Comparison of ENCODE assay signal across 1 cellular context in the genomic region with DNA sequence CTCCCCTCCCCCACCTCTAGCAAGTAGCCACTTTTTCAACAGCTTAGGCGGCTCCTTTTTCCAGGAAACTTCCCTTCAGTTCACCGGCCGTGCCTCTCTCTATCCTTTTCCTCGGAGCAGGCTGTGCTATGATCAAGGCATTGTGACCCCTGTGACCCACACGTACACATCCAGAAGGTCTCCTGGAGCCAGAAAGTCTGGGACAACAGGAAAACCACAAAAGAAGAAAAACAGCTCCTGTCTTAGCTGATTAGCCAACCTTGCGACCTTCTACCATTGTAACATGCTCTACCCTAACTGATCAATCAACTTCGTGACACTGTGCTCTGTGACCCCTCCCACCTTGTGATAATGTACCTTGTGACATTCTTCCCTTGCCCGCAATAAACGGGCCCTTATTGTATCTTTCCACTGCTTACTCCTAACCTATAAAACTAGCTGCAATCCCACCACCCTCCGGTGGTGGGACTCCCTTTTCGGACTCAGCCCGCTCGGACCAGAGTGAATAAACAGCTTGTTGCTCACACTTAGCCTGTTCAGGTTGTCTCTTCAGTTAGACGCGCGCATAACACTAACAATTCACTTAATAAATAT.
TF ChIP-seq lines count a peak whose summit lies in the region.

No MANE protein-coding gene starts in this region.

TF ChIP-seq in K562, 482 proteins besides CTCF, POLR2A, EP300 and RAD21 (continued from another document and continues in another):
- TF ChIP-seq, protein P1, sequence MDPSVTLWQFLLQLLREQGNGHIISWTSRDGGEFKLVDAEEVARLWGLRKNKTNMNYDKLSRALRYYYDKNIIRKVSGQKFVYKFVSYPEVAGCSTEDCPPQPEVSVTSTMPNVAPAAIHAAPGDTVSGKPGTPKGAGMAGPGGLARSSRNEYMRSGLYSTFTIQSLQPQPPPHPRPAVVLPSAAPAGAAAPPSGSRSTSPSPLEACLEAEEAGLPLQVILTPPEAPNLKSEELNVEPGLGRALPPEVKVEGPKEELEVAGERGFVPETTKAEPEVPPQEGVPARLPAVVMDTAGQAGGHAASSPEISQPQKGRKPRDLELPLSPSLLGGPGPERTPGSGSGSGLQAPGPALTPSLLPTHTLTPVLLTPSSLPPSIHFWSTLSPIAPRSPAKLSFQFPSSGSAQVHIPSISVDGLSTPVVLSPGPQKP (CRISPR knock-in tag; IDR thresholded peaks at IDR 0.05), result no peak
- TF ChIP-seq CSDE1 (IDR thresholded peaks at IDR 0.05) (no peak), SRSF3 (IDR thresholded peaks at IDR 0.05; ENCODE audit: insufficient read depth, low read length) (no peak), HNRNPLL (IDR thresholded peaks at IDR 0.05; ENCODE audit: low read depth, low read length, poor library complexity, severe bottlenecking) (peak; percentile 27), SIN3B (IDR thresholded peaks at IDR 0.05; ENCODE audit: low read depth) (no peak), TAF1 (IDR thresholded peaks at IDR 0.05; ENCODE audit: control insufficient read depth, extremely low read depth, insufficient read depth, low read length, severe bottlenecking) (peak; percentile 74), ZNF316 (IDR thresholded peaks at IDR 0.05) (no peak), ETV6 (IDR thresholded peaks at IDR 0.05; ENCODE audit: borderline replicate concordance in 1 of 2, low read depth in 2 of 2, low read length in 1 of 2) (peak; percentile 27 to 74; a peak in 3 of 4 replicates), ETV6 (CRISPR knock-in tag; IDR thresholded peaks at IDR 0.05; ENCODE audit: borderline replicate concordance) (no peak), ZBTB7A (IDR thresholded peaks at IDR 0.05; ENCODE audit: borderline replicate concordance, control insufficient read depth, low read depth, low read length) (peak; percentile 43; the same call in 1 of the 2 replicates), ZNF24 (IDR thresholded peaks at IDR 0.05) (no peak), ZNF586 (CRISPR knock-in tag; conservative IDR thresholded peaks at IDR 0.05) (no peak), HDGF (IDR thresholded peaks at IDR 0.05) (no peak), ARID1B (IDR thresholded peaks at IDR 0.05) (peak; percentile 94), CCAR2 (IDR thresholded peaks at IDR 0.05; ENCODE audit: low read depth, low read length) (no peak), ZFP36 (IDR thresholded peaks at IDR 0.05; ENCODE audit: low read depth, low read length, partially characterized antibody) (no peak), ZNF780A (CRISPR knock-in tag; IDR thresholded peaks at IDR 0.05) (no peak), IFI16 (CRISPR knock-in tag; IDR thresholded peaks at IDR 0.05) (no peak), ZNF785 (CRISPR knock-in tag; IDR thresholded peaks at IDR 0.05) (no peak), GABPB2 (CRISPR knock-in tag; conservative IDR thresholded peaks at IDR 0.05) (no peak), RCOR1 (IDR thresholded peaks at IDR 0.05; ENCODE audit: borderline replicate concordance in 1 of 2, low read depth in 2 of 2, low read length in 2 of 2) (no peak; a peak in 2 of 4 replicates), ZKSCAN1 (IDR thresholded peaks at IDR 0.05; ENCODE audit: low read depth, low read length) (0 out of 2 replicates have a peak, but pooled peaks have one; percentile 62), ZNF274 (IDR thresholded peaks at IDR 0.05; ENCODE audit: borderline replicate concordance, low read depth, low read length) (no peak), MYC (IDR thresholded peaks at IDR 0.05; ENCODE audit: low read depth, low read length) (peak; percentile 60; the same call in 1 of the 2 replicates), MYC (CRISPR knock-in tag; IDR thresholded peaks at IDR 0.05; ENCODE audit: borderline replicate concordance, low read depth) (no peak), WHSC1 (IDR thresholded peaks at IDR 0.05; ENCODE audit: low read length) (no peak), NR2C2 (CRISPR knock-in tag; IDR thresholded peaks at IDR 0.05) (peak; percentile 52; the same call in 1 of the 2 replicates), NR2C2 (tag; IDR thresholded peaks at IDR 0.05) (peak; percentile 89), HNRNPUL1 (IDR thresholded peaks at IDR 0.05; ENCODE audit: low read length) (no peak), SMAD4 (CRISPR knock-in tag; conservative IDR thresholded peaks at IDR 0.05) (peak; percentile 97), HDAC6 (IDR thresholded peaks at IDR 0.05; ENCODE audit: low read depth, low read length) (no peak), ZC3H8 (IDR thresholded peaks at IDR 0.05) (0 out of 2 replicates have a peak, but pooled peaks have one; percentile 42), ZNF121 (CRISPR knock-in tag; conservative IDR thresholded peaks at IDR 0.05) (no peak), PRPF4 (IDR thresholded peaks at IDR 0.05; ENCODE audit: insufficient read depth, low read depth, low read length, poor library complexity, severe bottlenecking) (no peak), DPF2 (IDR thresholded peaks at IDR 0.05) (peak; percentile 93), NFIX (CRISPR knock-in tag; IDR thresholded peaks at IDR 0.05; ENCODE audit: low read depth) (no peak), RBBP5 (IDR thresholded peaks at IDR 0.05; ENCODE audit: borderline replicate concordance, insufficient read depth, low read length, poor library complexity, severe bottlenecking) (peak; percentile 14), ZNF696 (CRISPR knock-in tag; conservative IDR thresholded peaks at IDR 0.05) (no peak)
- TF ChIP-seq, protein P2, sequence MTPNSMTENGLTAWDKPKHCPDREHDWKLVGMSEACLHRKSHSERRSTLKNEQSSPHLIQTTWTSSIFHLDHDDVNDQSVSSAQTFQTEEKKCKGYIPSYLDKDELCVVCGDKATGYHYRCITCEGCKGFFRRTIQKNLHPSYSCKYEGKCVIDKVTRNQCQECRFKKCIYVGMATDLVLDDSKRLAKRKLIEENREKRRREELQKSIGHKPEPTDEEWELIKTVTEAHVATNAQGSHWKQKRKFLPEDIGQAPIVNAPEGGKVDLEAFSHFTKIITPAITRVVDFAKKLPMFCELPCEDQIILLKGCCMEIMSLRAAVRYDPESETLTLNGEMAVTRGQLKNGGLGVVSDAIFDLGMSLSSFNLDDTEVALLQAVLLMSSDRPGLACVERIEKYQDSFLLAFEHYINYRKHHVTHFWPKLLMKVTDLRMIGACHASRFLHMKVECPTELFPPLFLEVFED (CRISPR knock-in tag; conservative IDR thresholded peaks at IDR 0.05), result peak; percentile 60; the same call in 1 of the 2 replicates
- TF ChIP-seq, protein P3, sequence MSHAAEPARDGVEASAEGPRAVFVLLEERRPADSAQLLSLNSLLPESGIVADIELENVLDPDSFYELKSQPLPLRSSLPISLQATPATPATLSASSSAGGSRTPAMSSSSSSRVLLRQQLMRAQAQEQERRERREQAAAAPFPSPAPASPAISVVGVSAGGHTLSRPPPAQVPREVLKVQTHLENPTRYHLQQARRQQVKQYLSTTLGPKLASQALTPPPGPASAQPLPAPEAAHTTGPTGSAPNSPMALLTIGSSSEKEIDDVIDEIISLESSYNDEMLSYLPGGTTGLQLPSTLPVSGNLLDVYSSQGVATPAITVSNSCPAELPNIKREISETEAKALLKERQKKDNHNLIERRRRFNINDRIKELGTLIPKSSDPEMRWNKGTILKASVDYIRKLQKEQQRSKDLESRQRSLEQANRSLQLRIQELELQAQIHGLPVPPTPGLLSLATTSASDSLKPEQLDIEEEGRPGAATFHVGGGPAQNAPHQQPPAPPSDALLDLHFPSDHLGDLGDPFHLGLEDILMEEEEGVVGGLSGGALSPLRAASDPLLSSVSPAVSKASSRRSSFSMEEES (CRISPR knock-in tag; IDR thresholded peaks at IDR 0.05), result peak; percentile 49
- TF ChIP-seq, protein P4, sequence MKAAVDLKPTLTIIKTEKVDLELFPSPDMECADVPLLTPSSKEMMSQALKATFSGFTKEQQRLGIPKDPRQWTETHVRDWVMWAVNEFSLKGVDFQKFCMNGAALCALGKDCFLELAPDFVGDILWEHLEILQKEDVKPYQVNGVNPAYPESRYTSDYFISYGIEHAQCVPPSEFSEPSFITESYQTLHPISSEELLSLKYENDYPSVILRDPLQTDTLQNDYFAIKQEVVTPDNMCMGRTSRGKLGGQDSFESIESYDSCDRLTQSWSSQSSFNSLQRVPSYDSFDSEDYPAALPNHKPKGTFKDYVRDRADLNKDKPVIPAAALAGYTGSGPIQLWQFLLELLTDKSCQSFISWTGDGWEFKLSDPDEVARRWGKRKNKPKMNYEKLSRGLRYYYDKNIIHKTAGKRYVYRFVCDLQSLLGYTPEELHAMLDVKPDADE (conservative IDR thresholded peaks at IDR 0.05; ENCODE audit: control insufficient read depth, low read depth, low read length), result no peak
- TF ChIP-seq, protein P5, sequence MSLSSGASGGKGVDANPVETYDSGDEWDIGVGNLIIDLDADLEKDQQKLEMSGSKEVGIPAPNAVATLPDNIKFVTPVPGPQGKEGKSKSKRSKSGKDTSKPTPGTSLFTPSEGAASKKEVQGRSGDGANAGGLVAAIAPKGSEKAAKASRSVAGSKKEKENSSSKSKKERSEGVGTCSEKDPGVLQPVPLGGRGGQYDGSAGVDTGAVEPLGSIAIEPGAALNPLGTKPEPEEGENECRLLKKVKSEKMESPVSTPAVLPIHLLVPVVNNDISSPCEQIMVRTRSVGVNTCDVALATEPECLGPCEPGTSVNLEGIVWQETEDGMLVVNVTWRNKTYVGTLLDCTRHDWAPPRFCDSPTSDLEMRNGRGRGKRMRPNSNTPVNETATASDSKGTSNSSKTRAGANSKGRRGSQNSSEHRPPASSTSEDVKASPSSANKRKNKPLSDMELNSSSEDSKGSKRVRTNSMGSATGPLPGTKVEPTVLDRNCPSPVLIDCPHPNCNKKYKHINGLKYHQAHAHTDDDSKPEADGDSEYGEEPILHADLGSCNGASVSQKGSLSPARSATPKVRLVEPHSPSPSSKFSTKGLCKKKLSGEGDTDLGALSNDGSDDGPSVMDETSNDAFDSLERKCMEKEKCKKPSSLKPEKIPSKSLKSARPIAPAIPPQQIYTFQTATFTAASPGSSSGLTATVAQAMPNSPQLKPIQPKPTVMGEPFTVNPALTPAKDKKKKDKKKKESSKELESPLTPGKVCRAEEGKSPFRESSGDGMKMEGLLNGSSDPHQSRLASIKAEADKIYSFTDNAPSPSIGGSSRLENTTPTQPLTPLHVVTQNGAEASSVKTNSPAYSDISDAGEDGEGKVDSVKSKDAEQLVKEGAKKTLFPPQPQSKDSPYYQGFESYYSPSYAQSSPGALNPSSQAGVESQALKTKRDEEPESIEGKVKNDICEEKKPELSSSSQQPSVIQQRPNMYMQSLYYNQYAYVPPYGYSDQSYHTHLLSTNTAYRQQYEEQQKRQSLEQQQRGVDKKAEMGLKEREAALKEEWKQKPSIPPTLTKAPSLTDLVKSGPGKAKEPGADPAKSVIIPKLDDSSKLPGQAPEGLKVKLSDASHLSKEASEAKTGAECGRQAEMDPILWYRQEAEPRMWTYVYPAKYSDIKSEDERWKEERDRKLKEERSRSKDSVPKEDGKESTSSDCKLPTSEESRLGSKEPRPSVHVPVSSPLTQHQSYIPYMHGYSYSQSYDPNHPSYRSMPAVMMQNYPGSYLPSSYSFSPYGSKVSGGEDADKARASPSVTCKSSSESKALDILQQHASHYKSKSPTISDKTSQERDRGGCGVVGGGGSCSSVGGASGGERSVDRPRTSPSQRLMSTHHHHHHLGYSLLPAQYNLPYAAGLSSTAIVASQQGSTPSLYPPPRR (CRISPR knock-in tag; IDR thresholded peaks at IDR 0.05; ENCODE audit: borderline replicate concordance), result no peak
- TF ChIP-seq, protein P6, sequence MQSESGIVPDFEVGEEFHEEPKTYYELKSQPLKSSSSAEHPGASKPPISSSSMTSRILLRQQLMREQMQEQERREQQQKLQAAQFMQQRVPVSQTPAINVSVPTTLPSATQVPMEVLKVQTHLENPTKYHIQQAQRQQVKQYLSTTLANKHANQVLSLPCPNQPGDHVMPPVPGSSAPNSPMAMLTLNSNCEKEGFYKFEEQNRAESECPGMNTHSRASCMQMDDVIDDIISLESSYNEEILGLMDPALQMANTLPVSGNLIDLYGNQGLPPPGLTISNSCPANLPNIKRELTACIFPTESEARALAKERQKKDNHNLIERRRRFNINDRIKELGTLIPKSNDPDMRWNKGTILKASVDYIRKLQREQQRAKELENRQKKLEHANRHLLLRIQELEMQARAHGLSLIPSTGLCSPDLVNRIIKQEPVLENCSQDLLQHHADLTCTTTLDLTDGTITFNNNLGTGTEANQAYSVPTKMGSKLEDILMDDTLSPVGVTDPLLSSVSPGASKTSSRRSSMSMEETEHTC (IDR thresholded peaks at IDR 0.05), result peak; percentile 99
- TF ChIP-seq, protein P7, sequence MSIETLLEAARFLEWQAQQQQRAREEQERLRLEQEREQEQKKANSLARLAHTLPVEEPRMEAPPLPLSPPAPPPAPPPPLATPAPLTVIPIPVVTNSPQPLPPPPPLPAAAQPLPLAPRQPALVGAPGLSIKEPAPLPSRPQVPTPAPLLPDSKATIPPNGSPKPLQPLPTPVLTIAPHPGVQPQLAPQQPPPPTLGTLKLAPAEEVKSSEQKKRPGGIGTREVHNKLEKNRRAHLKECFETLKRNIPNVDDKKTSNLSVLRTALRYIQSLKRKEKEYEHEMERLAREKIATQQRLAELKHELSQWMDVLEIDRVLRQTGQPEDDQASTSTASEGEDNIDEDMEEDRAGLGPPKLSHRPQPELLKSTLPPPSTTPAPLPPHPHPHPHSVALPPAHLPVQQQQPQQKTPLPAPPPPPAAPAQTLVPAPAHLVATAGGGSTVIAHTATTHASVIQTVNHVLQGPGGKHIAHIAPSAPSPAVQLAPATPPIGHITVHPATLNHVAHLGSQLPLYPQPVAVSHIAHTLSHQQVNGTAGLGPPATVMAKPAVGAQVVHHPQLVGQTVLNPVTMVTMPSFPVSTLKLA (conservative IDR thresholded peaks at IDR 0.05), result peak; percentile 66 to 69; a peak in 3 of 4 replicates
- TF ChIP-seq, protein P8, sequence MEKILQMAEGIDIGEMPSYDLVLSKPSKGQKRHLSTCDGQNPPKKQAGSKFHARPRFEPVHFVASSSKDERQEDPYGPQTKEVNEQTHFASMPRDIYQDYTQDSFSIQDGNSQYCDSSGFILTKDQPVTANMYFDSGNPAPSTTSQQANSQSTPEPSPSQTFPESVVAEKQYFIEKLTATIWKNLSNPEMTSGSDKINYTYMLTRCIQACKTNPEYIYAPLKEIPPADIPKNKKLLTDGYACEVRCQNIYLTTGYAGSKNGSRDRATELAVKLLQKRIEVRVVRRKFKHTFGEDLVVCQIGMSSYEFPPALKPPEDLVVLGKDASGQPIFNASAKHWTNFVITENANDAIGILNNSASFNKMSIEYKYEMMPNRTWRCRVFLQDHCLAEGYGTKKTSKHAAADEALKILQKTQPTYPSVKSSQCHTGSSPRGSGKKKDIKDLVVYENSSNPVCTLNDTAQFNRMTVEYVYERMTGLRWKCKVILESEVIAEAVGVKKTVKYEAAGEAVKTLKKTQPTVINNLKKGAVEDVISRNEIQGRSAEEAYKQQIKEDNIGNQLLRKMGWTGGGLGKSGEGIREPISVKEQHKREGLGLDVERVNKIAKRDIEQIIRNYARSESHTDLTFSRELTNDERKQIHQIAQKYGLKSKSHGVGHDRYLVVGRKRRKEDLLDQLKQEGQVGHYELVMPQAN (IDR thresholded peaks at IDR 0.05; ENCODE audit: borderline replicate concordance), result no peak
